ENCODE assay signal across 27 cellular contexts in genomic region chr1:248631354-248632041, GRCh38. TPM values are rescaled to one million over a fixed set of nuclear protein-coding genes. Genes with fewer than 3 reads are reported as not detected.
A peak's percentile ranks its signal among the peaks of the same experiment; 100 is the strongest.
DNase-seq lines count a peak whose midpoint lies in the region; ATAC-seq and TF ChIP-seq lines count a peak whose summit lies in the region.
"Had no signal": no experiment of that assay in that cellular context is flagged by ENCODE, and none has a peak within 500 bp of the region (broad histone marks: within the 10 kb centered on the region; RNA-seq: fewer than 3 reads in every experiment).

No MANE protein-coding gene starts in this region.

- TF ChIP-seq POLR2A in breast epithelium (IDR thresholded peaks at IDR 0.05), result no peak

- no peaks in the 10 kb centered on the region for H3K36me3 ChIP-seq in breast epithelium
- H3K36me3 ChIP-seq in upper lobe of right lung, result no peaks in the 10 kb centered on the region
- H3K36me3 ChIP-seq: stomach had no signal

- H3K4me1 Mint-ChIP-seq in MCF 10A (ENCODE audit: insufficient read depth, unreplicated experiment), result no peaks in the 10 kb centered on the region
- H3K4me1 Mint-ChIP-seq: activated CD4-positive, alpha-beta T cell treated with anti-CD3 and anti-CD28 coated beads for 36 hours; activated naive CD8-positive, alpha-beta T cell treated with anti-CD3 and anti-CD28 coated beads for 36 hours; activated T-helper 17 cell treated with anti-CD3 and anti-CD28 coated beads, Interleukin-2, amount 50 U/mL, for 72 hours had no signal

- H3K4me3 ChIP-seq in breast epithelium (no peak overlapping the region), upper lobe of right lung (no peak overlapping the region)
- H3K4me3 ChIP-seq: body of pancreas, PC-9, stomach had no signal

- CTCF ChIA-PET in MCF 10A (lab: Yijun Ruan, JAX), result interaction anchor here (0.6 to 1.0 kb wide), 2 partner anchors 8 to 65 kb away, joined by 3 to 5 read pairs; no protein-coding TSS in a partner anchor

- DNase-seq in MCF 10A (ENCODE audit: unreplicated experiment) (peak; percentile 73), breast epithelium (ENCODE audit: low spot score in 2 of 2) (no peak), NOMO-1 treated with DMSO at 0.1 percent for 48 hours (lab: John Stamatoyannopoulos, UW; ENCODE audit: unreplicated experiment) (peak; percentile 45), dedifferentiated amniotic fluid mesenchymal stem cell (ENCODE audit: extremely low spot score) (peak; percentile 13), upper lobe of right lung (no peak), RPMI8226 (no peak), mucosa of gallbladder (ENCODE audit: low spot score) (no peak), globus pallidus (ENCODE audit: low spot score) (no peak)
- DNase-seq: activated CD4-positive, alpha-beta T cell treated with anti-CD3 and anti-CD28 coated beads for 36 hours; activated naive CD8-positive, alpha-beta T cell treated with anti-CD3 and anti-CD28 coated beads for 36 hours; body of pancreas; C1 segment of cervical spinal cord; dermis blood vessel endothelial cell; foreskin keratinocyte; hypothalamus; KBM-7; mesenchymal stem cell; NCI-H1417; NCI-H524; SK-N-SH; stimulated activated CD4-positive, alpha-beta T cell treated with anti-CD3 and anti-CD28 coated beads, Interleukin-2, amount 100 ng/mL, for 24 hours; stomach; T-helper 9 cell had no signal

- no peaks in the 10 kb centered on the region for H3K36me3 Mint-ChIP-seq in MCF 10A (ENCODE audit: insufficient read depth, unreplicated experiment)
- H3K36me3 Mint-ChIP-seq: activated naive CD8-positive, alpha-beta T cell treated with anti-CD3 and anti-CD28 coated beads for 36 hours; natural killer cell treated with Interleukin-12 subunit alpha and Interleukin-12 subunit beta and Interleukin-15 and Interleukin-18, amount 100 ng/mL, for 72 hours had no signal

- H3K27me3 Mint-ChIP-seq in MCF 10A (ENCODE audit: insufficient read depth, unreplicated experiment), result no peaks in the 10 kb centered on the region
- H3K27me3 Mint-ChIP-seq: activated naive CD8-positive, alpha-beta T cell treated with anti-CD3 and anti-CD28 coated beads for 36 hours; activated T-helper 17 cell treated with anti-CD3 and anti-CD28 coated beads, Interleukin-2, amount 50 U/mL, for 72 hours had no signal

- no peaks in the 10 kb centered on the region for H3K4me1 ChIP-seq in breast epithelium
- H3K4me1 ChIP-seq in upper lobe of right lung, result no peaks in the 10 kb centered on the region
- H3K4me1 ChIP-seq: body of pancreas, foreskin keratinocyte, stomach had no signal

- no peak overlapping the region for H3K27ac Mint-ChIP-seq in MCF 10A (ENCODE audit: low read depth, unreplicated experiment)
- H3K27ac Mint-ChIP-seq: activated CD4-positive, alpha-beta T cell treated with anti-CD3 and anti-CD28 coated beads for 36 hours; activated naive CD8-positive, alpha-beta T cell treated with anti-CD3 and anti-CD28 coated beads for 36 hours; activated T-helper 17 cell treated with anti-CD3 and anti-CD28 coated beads, Interleukin-2, amount 50 U/mL, for 72 hours; natural killer cell treated with Interleukin-12 subunit alpha and Interleukin-12 subunit beta and Interleukin-15 and Interleukin-18, amount 100 ng/mL, for 72 hours had no signal

- H3K27ac ChIP-seq in breast epithelium, result no peak overlapping the region
- H3K27ac ChIP-seq in upper lobe of right lung, result no peak overlapping the region
- H3K27ac ChIP-seq: body of pancreas, foreskin keratinocyte, PC-9, stomach had no signal

- H3K9me3 ChIP-seq in breast epithelium (no peaks in the 10 kb centered on the region), upper lobe of right lung (no peaks in the 10 kb centered on the region)
- H3K9me3 ChIP-seq: body of pancreas, SK-N-SH, stomach had no signal

- intact Hi-C loops in MCF 10A (cut with micrococcal nuclease) (no loop called here), breast epithelium (cut with DNase I; ENCODE audit: low total_unique reads) (no loop called here), upper lobe of right lung (cut with DNase I) (no loop called here)

- H3K27me3 ChIP-seq in breast epithelium, result no peaks in the 10 kb centered on the region
- no peaks in the 10 kb centered on the region for H3K27me3 ChIP-seq in upper lobe of right lung
- H3K27me3 ChIP-seq: body of pancreas, foreskin keratinocyte, stomach had no signal

- no TSS peak for BruUV-seq in MCF 10A (replicated peaks; lab: Mats Ljungman, UMichigan)

- H3K9me3 Mint-ChIP-seq in MCF 10A (ENCODE audit: unreplicated experiment), result no peaks in the 10 kb centered on the region
- H3K9me3 Mint-ChIP-seq: activated naive CD8-positive, alpha-beta T cell treated with anti-CD3 and anti-CD28 coated beads for 36 hours; activated T-helper 17 cell treated with anti-CD3 and anti-CD28 coated beads, Interleukin-2, amount 50 U/mL, for 72 hours; natural killer cell treated with Interleukin-12 subunit alpha and Interleukin-12 subunit beta and Interleukin-15 and Interleukin-18, amount 100 ng/mL, for 72 hours had no signal

- H3K4me3 Mint-ChIP-seq in MCF 10A (ENCODE audit: unreplicated experiment), result no peak overlapping the region
- H3K4me3 Mint-ChIP-seq: activated CD4-positive, alpha-beta T cell treated with anti-CD3 and anti-CD28 coated beads for 36 hours; activated naive CD8-positive, alpha-beta T cell treated with anti-CD3 and anti-CD28 coated beads for 36 hours; activated T-helper 17 cell treated with anti-CD3 and anti-CD28 coated beads, Interleukin-2, amount 50 U/mL, for 72 hours; natural killer cell treated with Interleukin-12 subunit alpha and Interleukin-12 subunit beta and Interleukin-15 and Interleukin-18, amount 100 ng/mL, for 72 hours had no signal

- POLR2A ChIA-PET in MCF 10A (lab: Yijun Ruan, JAX), result no interaction called here

- ATAC-seq in upper lobe of right lung, result peak; percentile 19
- ATAC-seq: activated CD4-positive, alpha-beta T cell treated with anti-CD3 and anti-CD28 coated beads for 36 hours; activated T-helper 17 cell treated with anti-CD3 and anti-CD28 coated beads, Interleukin-2, amount 50 U/mL, for 72 hours; body of pancreas; foreskin keratinocyte; natural killer cell treated with Interleukin-12 subunit alpha and Interleukin-12 subunit beta and Interleukin-15 and Interleukin-18, amount 100 ng/mL, for 72 hours had no signal

- no peak for TF ChIP-seq CTCF in MCF 10A (IDR thresholded peaks at IDR 0.05; ENCODE audit: unreplicated experiment)
- no peak for TF ChIP-seq CTCF in breast epithelium (IDR thresholded peaks at IDR 0.05)
- no peak for TF ChIP-seq CTCF in upper lobe of right lung (IDR thresholded peaks at IDR 0.05)

RNA-seq across cellular contexts. Expression of gene OR2T11, which starts 3.4 kb away (rescaled TPM):
- total RNA-seq in MCF 10A (2022) (not detected in 2 replicates), breast epithelium (not detected), upper lobe of right lung (not detected), mucosa of gallbladder (not detected)
- total RNA-seq: activated CD4-positive, alpha-beta T cell treated with anti-CD3 and anti-CD28 coated beads for 36 hours; activated naive CD8-positive, alpha-beta T cell treated with anti-CD3 and anti-CD28 coated beads for 36 hours; activated T-helper 17 cell treated with anti-CD3 and anti-CD28 coated beads, Interleukin-2, amount 50 U/mL, for 72 hours; dermis blood vessel endothelial cell; foreskin keratinocyte; natural killer cell treated with Interleukin-12 subunit alpha and Interleukin-12 subunit beta and Interleukin-15 and Interleukin-18, amount 100 ng/mL, for 72 hours; PC-9; stomach; urinary bladder had no signal

RNA-seq across cellular contexts. Expression of gene OR2T35, which starts 13.6 kb away (rescaled TPM):
- total RNA-seq in MCF 10A (2022) (not detected in 2 replicates), breast epithelium (not detected), upper lobe of right lung (not detected), mucosa of gallbladder (not detected)
- total RNA-seq: activated CD4-positive, alpha-beta T cell treated with anti-CD3 and anti-CD28 coated beads for 36 hours; activated naive CD8-positive, alpha-beta T cell treated with anti-CD3 and anti-CD28 coated beads for 36 hours; activated T-helper 17 cell treated with anti-CD3 and anti-CD28 coated beads, Interleukin-2, amount 50 U/mL, for 72 hours; body of pancreas; dermis blood vessel endothelial cell; foreskin keratinocyte; natural killer cell treated with Interleukin-12 subunit alpha and Interleukin-12 subunit beta and Interleukin-15 and Interleukin-18, amount 100 ng/mL, for 72 hours; PC-9; stomach; urinary bladder had no signal

RNA-seq across cellular contexts. Expression of gene OR2T27, which starts 23.8 kb away (rescaled TPM):
- total RNA-seq in MCF 10A (2022), result not detected in 2 replicates
- not detected for total RNA-seq in breast epithelium
- total RNA-seq in upper lobe of right lung, result not detected
- not detected for total RNA-seq in mucosa of gallbladder
- total RNA-seq: activated CD4-positive, alpha-beta T cell treated with anti-CD3 and anti-CD28 coated beads for 36 hours; activated naive CD8-positive, alpha-beta T cell treated with anti-CD3 and anti-CD28 coated beads for 36 hours; activated T-helper 17 cell treated with anti-CD3 and anti-CD28 coated beads, Interleukin-2, amount 50 U/mL, for 72 hours; body of pancreas; dermis blood vessel endothelial cell; foreskin keratinocyte; natural killer cell treated with Interleukin-12 subunit alpha and Interleukin-12 subunit beta and Interleukin-15 and Interleukin-18, amount 100 ng/mL, for 72 hours; PC-9; stomach; urinary bladder had no signal

RNA-seq across cellular contexts. Expression of gene OR2T10, which starts 34.0 kb away (rescaled TPM):
- total RNA-seq in MCF 10A (2022) (not detected in 2 replicates), breast epithelium (not detected), upper lobe of right lung (not detected), mucosa of gallbladder (not detected)
- total RNA-seq: activated CD4-positive, alpha-beta T cell treated with anti-CD3 and anti-CD28 coated beads for 36 hours; activated naive CD8-positive, alpha-beta T cell treated with anti-CD3 and anti-CD28 coated beads for 36 hours; activated T-helper 17 cell treated with anti-CD3 and anti-CD28 coated beads, Interleukin-2, amount 50 U/mL, for 72 hours; body of pancreas; dermis blood vessel endothelial cell; foreskin keratinocyte; natural killer cell treated with Interleukin-12 subunit alpha and Interleukin-12 subunit beta and Interleukin-15 and Interleukin-18, amount 100 ng/mL, for 72 hours; PC-9; stomach; urinary bladder had no signal

RNA-seq across cellular contexts. Expression of gene OR2T34, which starts 56.9 kb away (rescaled TPM):
- total RNA-seq in MCF 10A (2022) (not detected in 2 replicates), breast epithelium (not detected), upper lobe of right lung (not detected), mucosa of gallbladder (not detected)
- total RNA-seq: activated CD4-positive, alpha-beta T cell treated with anti-CD3 and anti-CD28 coated beads for 36 hours; activated naive CD8-positive, alpha-beta T cell treated with anti-CD3 and anti-CD28 coated beads for 36 hours; activated T-helper 17 cell treated with anti-CD3 and anti-CD28 coated beads, Interleukin-2, amount 50 U/mL, for 72 hours; body of pancreas; dermis blood vessel endothelial cell; foreskin keratinocyte; natural killer cell treated with Interleukin-12 subunit alpha and Interleukin-12 subunit beta and Interleukin-15 and Interleukin-18, amount 100 ng/mL, for 72 hours; PC-9; stomach; urinary bladder had no signal

Comparison
In these comparisons a context has a peak if more than half of its experiments do, and no peak if none do; other contexts are left out.
1. DNase-seq: peak in MCF 10A (single experiment), NOMO-1 treated with DMSO at 0.1 percent for 48 hours (single experiment) and dedifferentiated amniotic fluid mesenchymal stem cell (single experiment); none in breast epithelium (0 of 2), upper lobe of right lung (single experiment), RPMI8226 (single experiment), mucosa of gallbladder (single experiment) and globus pallidus (single experiment).